Comparison of ENCODE assay signal across 1 cellular context in the genomic region with DNA sequence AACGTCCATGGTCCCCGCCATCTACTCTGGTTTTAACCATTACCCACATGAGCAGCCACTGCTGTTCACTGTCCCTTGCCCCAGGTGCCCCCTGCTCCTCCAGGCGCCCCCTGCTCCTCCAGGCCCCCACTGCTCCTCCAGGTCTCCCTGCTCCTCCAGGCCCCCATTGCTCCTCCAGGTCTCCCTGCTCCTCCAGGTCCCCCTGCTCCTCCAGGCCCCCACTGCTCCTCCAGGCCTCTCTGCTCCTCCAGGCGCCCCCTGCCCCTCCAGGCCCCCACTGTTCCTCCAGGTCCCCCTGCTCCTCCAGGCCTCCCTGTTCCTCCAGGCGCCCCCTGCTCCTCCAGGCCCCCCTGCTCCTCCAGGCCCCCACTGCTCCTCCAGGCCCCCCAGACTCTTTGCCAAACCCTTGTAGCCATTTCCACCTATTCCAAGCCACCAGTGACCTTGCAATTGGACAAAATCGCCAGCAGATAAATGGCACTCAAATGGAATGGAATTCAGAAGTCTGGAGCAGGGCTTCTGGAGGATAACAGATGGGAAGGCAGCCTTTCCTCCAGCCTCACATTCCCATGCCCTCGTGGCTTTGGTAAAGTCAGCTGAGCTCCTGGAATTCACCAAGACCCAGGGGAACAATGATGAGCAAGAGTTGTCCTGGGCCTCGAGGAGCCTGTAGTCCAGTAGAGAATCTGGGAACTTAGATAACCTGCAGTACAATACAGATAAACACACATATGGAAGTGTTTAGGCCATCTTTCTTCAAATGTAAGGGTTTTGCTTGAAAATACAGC.
TF ChIP-seq lines count a peak whose summit lies in the region.

No MANE protein-coding gene starts in this region.

TF ChIP-seq in IMR-90, 13 proteins besides CTCF, POLR2A, EP300 and RAD21:
- TF ChIP-seq, protein P1, sequence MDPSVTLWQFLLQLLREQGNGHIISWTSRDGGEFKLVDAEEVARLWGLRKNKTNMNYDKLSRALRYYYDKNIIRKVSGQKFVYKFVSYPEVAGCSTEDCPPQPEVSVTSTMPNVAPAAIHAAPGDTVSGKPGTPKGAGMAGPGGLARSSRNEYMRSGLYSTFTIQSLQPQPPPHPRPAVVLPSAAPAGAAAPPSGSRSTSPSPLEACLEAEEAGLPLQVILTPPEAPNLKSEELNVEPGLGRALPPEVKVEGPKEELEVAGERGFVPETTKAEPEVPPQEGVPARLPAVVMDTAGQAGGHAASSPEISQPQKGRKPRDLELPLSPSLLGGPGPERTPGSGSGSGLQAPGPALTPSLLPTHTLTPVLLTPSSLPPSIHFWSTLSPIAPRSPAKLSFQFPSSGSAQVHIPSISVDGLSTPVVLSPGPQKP (IDR thresholded peaks at IDR 0.05; ENCODE audit: borderline replicate concordance, low read depth, low read length), result no peak
- no peak for TF ChIP-seq RCOR1 (IDR thresholded peaks at IDR 0.05; ENCODE audit: insufficient replicate concordance, low read length)
- no peak for TF ChIP-seq MAFK (IDR thresholded peaks at IDR 0.05; ENCODE audit: low read depth, low read length)
